In genomic region chr14:72472845-72473244, GRCh38 we compare ENCODE assay signal across 15 cellular contexts.
DNase-seq lines count a peak whose midpoint lies in the region; ATAC-seq and TF ChIP-seq lines count a peak whose summit lies in the region.
"Had no signal": no experiment of that assay in that cellular context is flagged by ENCODE, and none has a peak within 500 bp of the region (broad histone marks: within the 10 kb centered on the region; RNA-seq: fewer than 3 reads in every experiment).

No MANE protein-coding gene starts in this region.

- no peaks in the 10 kb centered on the region for H4K20me1 ChIP-seq in OCI-LY7 (ENCODE audit: insufficient read depth, low read length)

- no TSS peak for BruUV-seq in A673 (replicated peaks; lab: Mats Ljungman, UMichigan)
- no TSS peak for BruUV-seq in OCI-LY7 (replicated peaks; lab: Mats Ljungman, UMichigan)

- CTCF ChIA-PET in A673 (lab: Charles Lee) (interaction anchor here (1.0 kb wide), 1 partner anchor 41 kb away, joined by 3 read pairs; no protein-coding TSS in a partner anchor), OCI-LY7 (lab: Charles Lee; ENCODE audit: unreplicated experiment) (no interaction called here)

- no peak overlapping the region for H2AFZ ChIP-seq in OCI-LY7 (ENCODE audit: low read length)

- no peak overlapping the region for H3K4me2 ChIP-seq in OCI-LY7 (ENCODE audit: low read length)

- ATAC-seq in HG02852 (IDR thresholded peaks at IDR 0.05; ENCODE audit: unreplicated experiment) (no peak), GM18519 (IDR thresholded peaks at IDR 0.05; ENCODE audit: low FRiP score, unreplicated experiment) (no peak)
- ATAC-seq: right lobe of liver had no signal

- H3K9me3 ChIP-seq in A673 (ENCODE audit: low read depth, low read length, poor library complexity, severe bottlenecking) (no peaks in the 10 kb centered on the region), OCI-LY7 (ENCODE audit: low read length) (no peaks in the 10 kb centered on the region)
- H3K9me3 ChIP-seq: right lobe of liver, SJCRH30 had no signal

- H3K36me3 ChIP-seq in A673 (ENCODE audit: insufficient read depth, low read length, poor library complexity, severe bottlenecking) (no peaks in the 10 kb centered on the region), H7 (replicated peaks; ENCODE audit: control insufficient read depth, insufficient read depth, low read length) (no peaks in the 10 kb centered on the region), OCI-LY7 (ENCODE audit: insufficient read depth, low read length) (no peaks in the 10 kb centered on the region)
- H3K36me3 ChIP-seq: right lobe of liver, SJCRH30 had no signal

- H3K79me2 ChIP-seq in OCI-LY7 (ENCODE audit: insufficient read depth, low read depth, low read length), result no peaks in the 10 kb centered on the region

- peak; percentile 36 for TF ChIP-seq CTCF in A673 (conservative IDR thresholded peaks at IDR 0.05; ENCODE audit: low read depth, low read length)
- TF ChIP-seq CTCF in OCI-LY7 (conservative IDR thresholded peaks at IDR 0.05; ENCODE audit: low read length), result peak; percentile 38; the same call in 1 of the 2 replicates
- TF ChIP-seq CTCF in epithelial cell of proximal tubule (conservative IDR thresholded peaks at IDR 0.05; ENCODE audit: low read depth, low read length), result peak; percentile 19

- H3K9me2 ChIP-seq in OCI-LY7 (ENCODE audit: insufficient read depth, low read length), result no peaks in the 10 kb centered on the region

- no peaks in the 10 kb centered on the region for H3K27me3 ChIP-seq in A673 (replicated peaks; ENCODE audit: insufficient read depth, low read depth, low read length, poor library complexity)
- H3K27me3 ChIP-seq in H7 (ENCODE audit: control insufficient read depth, insufficient read depth, low read length), result no peaks in the 10 kb centered on the region
- H3K27me3 ChIP-seq: right lobe of liver, SJCRH30 had no signal

- DNase-seq in A673 (ENCODE audit: low spot score), result peak; percentile 29
- DNase-seq in H7, result peak; percentile 38
- DNase-seq in OCI-LY7 (ENCODE audit: low spot score), result no peak
- no peak for DNase-seq in epithelial cell of proximal tubule (ENCODE audit: low read depth)
- DNase-seq in AG08396 (ENCODE audit: low spot score), result no peak
- no peak for DNase-seq in posterior vena cava (ENCODE audit: low spot score)
- DNase-seq: activated naive CD4-positive, alpha-beta T cell treated with anti-CD3 and anti-CD28 coated beads, Interleukin-2, amount 10 ng/mL, durations not matched to agents 7 days and 5 days; NCI-H1436; NCI-H226; right lobe of liver; SJCRH30; stimulated activated CD4-positive, alpha-beta T cell treated with anti-CD3 and anti-CD28 coated beads, Interleukin-1b, Interleukin-23, amount 100 ng/mL, for 48 hours; T1000 had no signal

- H3K4me3 ChIP-seq in A673 (ENCODE audit: low read depth, low read length, poor library complexity, severe bottlenecking), result no peak overlapping the region
- H3K4me3 ChIP-seq in H7 (ENCODE audit: insufficient read depth, low read depth, low read length), result no peak overlapping the region
- no peak overlapping the region for H3K4me3 ChIP-seq in OCI-LY7 (ENCODE audit: low read depth, low read length, poor library complexity, severe bottlenecking)
- H3K4me3 ChIP-seq in epithelial cell of proximal tubule (ENCODE audit: low read depth, low read length), result no peak overlapping the region
- H3K4me3 ChIP-seq: right lobe of liver, SJCRH30 had no signal

- H3K27ac ChIP-seq in A673 (ENCODE audit: low read depth, low read length, poor library complexity, severe bottlenecking), result no peak overlapping the region
- no peak overlapping the region for H3K27ac ChIP-seq in OCI-LY7 (ENCODE audit: low read depth, low read length, poor library complexity, severe bottlenecking)
- H3K27ac ChIP-seq: right lobe of liver, SJCRH30 had no signal

- H3K4me1 ChIP-seq in A673 (ENCODE audit: insufficient read depth, low read length, poor library complexity, severe bottlenecking) (peaks cover 15% of the 10 kb centered on the region), OCI-LY7 (ENCODE audit: insufficient read depth, low read length, poor library complexity, severe bottlenecking) (no peaks in the 10 kb centered on the region)
- H3K4me1 ChIP-seq: SJCRH30 had no signal

- POLR2A ChIA-PET in A673 (lab: Charles Lee; ENCODE audit: low non-redundant PET) (no interaction called here), OCI-LY7 (lab: Charles Lee) (no interaction called here)

- intact Hi-C loops in A673 (cut with micrococcal nuclease; ENCODE audit: unreplicated experiment) (no loop called here), OCI-LY7 (cut with micrococcal nuclease; ENCODE audit: unreplicated experiment) (no loop called here), posterior vena cava (cut with DNase I) (no loop called here)

Comparison
In these comparisons a context has a peak if more than half of its experiments do, and no peak if none do; other contexts are left out.
1. DNase-seq: peak in A673 (single experiment) and H7 (single experiment); none in OCI-LY7 (single experiment), epithelial cell of proximal tubule (single experiment), AG08396 (single experiment) and posterior vena cava (single experiment).
2. Peak in every context shown above with its lines, with median percentiles within 50 percentile points of each other: CTCF ChIP-seq.